ENCODE assay signal across 28 cellular contexts in genomic region chr13:106302843-106303242, GRCh38.
DNase-seq lines count a peak whose midpoint lies in the region; ATAC-seq, FAIRE-seq and TF ChIP-seq lines count a peak whose summit lies in the region.
"Had no signal": no experiment of that assay in that cellular context is flagged by ENCODE, and none has a peak within 500 bp of the region (broad histone marks: within the 10 kb centered on the region; RNA-seq: fewer than 3 reads in every experiment).

No MANE protein-coding gene starts in this region.

- H3K4me3 ChIP-seq in HepG2 (replicated peaks in 1 of 3; ENCODE audit: insufficient read depth in 1 of 3, low read depth in 2 of 3, low read length in 3 of 3): no peak overlapping the region
- no peak overlapping the region for H3K4me3 ChIP-seq in right lobe of liver
- H3K4me3 ChIP-seq in HUES48 (ENCODE audit: low read depth, low read length): no peak overlapping the region
- H3K4me3 ChIP-seq in IMR-90 (ENCODE audit: insufficient read depth, low read depth, low read length): no peak overlapping the region
- no peak overlapping the region for H3K4me3 ChIP-seq in H1 (ENCODE audit: extremely low read depth in 1 of 4, insufficient read depth in 2 of 4, low read depth in 3 of 4, low read length in 4 of 4)
- H3K4me3 ChIP-seq: BLaER1, GM12878 had no signal

- H3K9me3 ChIP-seq in HepG2 (ENCODE audit: low read length) (peaks cover 13% of the 10 kb centered on the region), right lobe of liver (no peaks in the 10 kb centered on the region), HUES48 (ENCODE audit: control insufficient read depth, insufficient read depth, low read length) (peaks cover 18% of the 10 kb centered on the region), IMR-90 (ENCODE audit: control insufficient read depth, insufficient read depth, low read length) (no peaks in the 10 kb centered on the region), H1 (ENCODE audit: insufficient read depth in 2 of 2, low read depth in 1 of 2, low read length in 1 of 2) (peaks cover 13 to 16% of the 10 kb centered on the region in 2 experiments; a peak in 3 of 4 replicates)
- H3K9me3 ChIP-seq: BE2C had no signal

- H3K9ac ChIP-seq in HepG2 (ENCODE audit: insufficient read depth, low read depth, low read length) (no peak overlapping the region), HUES48 (ENCODE audit: low read depth, low read length) (no peak overlapping the region), IMR-90 (ENCODE audit: low read depth, low read length) (no peak overlapping the region), H1 (replicated peaks in 1 of 4; ENCODE audit: extremely low read depth in 1 of 4, low read depth in 3 of 4, low read length in 3 of 4) (no peak overlapping the region)
- H3K9ac ChIP-seq: BLaER1 had no signal

- H3K79me1 ChIP-seq in IMR-90 (ENCODE audit: low read depth in 1 of 2, low read length in 2 of 2) (no peaks in the 10 kb centered on the region), H1 (ENCODE audit: low read depth, low read length) (no peaks in the 10 kb centered on the region)

- dilution Hi-C loops in IMR-90 (cut with HindIII; ENCODE audit: low sequenced_read_pairs, unreplicated experiment): no loop called here

- no peak overlapping the region for H2AK9ac ChIP-seq in IMR-90 (replicated peaks; ENCODE audit: low read depth, low read length, poor library complexity)

- H3K27ac ChIP-seq in HepG2 (ENCODE audit: extremely low read length, insufficient read depth, low read length) (no peak overlapping the region), right lobe of liver (no peak overlapping the region), HUES48 (ENCODE audit: low read depth, low read length) (peak overlapping the region; percentile 2), IMR-90 (ENCODE audit: insufficient read depth, low read length) (no peak overlapping the region), H1 (ENCODE audit: low read depth, low read length) (no peak overlapping the region)
- H3K27ac ChIP-seq: 22Rv1, BLaER1 had no signal

- no peak overlapping the region for H3K27ac Mint-ChIP-seq in activated CD8-positive, alpha-beta memory T cell treated with anti-CD3 and anti-CD28 coated beads, Interleukin-2, amount 10 ng/mL, durations not matched to agents 7 days and 5 days
- H3K27ac Mint-ChIP-seq: CD14-positive monocyte; CD4-positive, alpha-beta memory T cell; CD4-positive, CD25-positive, alpha-beta regulatory T cell; CD8-positive, alpha-beta memory T cell had no signal

- H3K4ac ChIP-seq in IMR-90 (ENCODE audit: low read depth, low read length) (no peak overlapping the region), H1 (replicated peaks; ENCODE audit: insufficient read length, low read depth, low read length) (no peak overlapping the region)

- no peaks in the 10 kb centered on the region for H3K27me3 Mint-ChIP-seq in activated CD8-positive, alpha-beta memory T cell treated with anti-CD3 and anti-CD28 coated beads, Interleukin-2, amount 10 ng/mL, durations not matched to agents 7 days and 5 days
- H3K27me3 Mint-ChIP-seq: CD4-positive, CD25-positive, alpha-beta regulatory T cell had no signal

- H2BK5ac ChIP-seq in IMR-90 (ENCODE audit: low read depth, low read length, poor library complexity, severe bottlenecking) (no peak overlapping the region), H1 (ENCODE audit: low read depth, low read length) (no peak overlapping the region)

- BruUV-seq in HepG2 (replicated peaks; lab: Mats Ljungman, UMichigan) (no TSS peak), IMR-90 (replicated peaks; lab: Mats Ljungman, UMichigan) (no TSS peak)

- CTCF ChIA-PET in HepG2 (lab: Yijun Ruan, JAX; ENCODE audit: low intra/inter-chr PET ratio, low total read pairs): no interaction called here
- CTCF ChIA-PET in IMR-90 (lab: Yijun Ruan, JAX): no interaction called here
- CTCF ChIA-PET in H1 (lab: Charles Lee; ENCODE audit: partially characterized antibody): no interaction called here
- CTCF ChIA-PET in activated CD8-positive, alpha-beta memory T cell treated with anti-CD3 and anti-CD28 coated beads, Interleukin-2, amount 10 ng/mL, durations not matched to agents 7 days and 5 days (lab: Charles Lee): no interaction called here

- no peaks in the 10 kb centered on the region for H3K23me2 ChIP-seq in H1 (ENCODE audit: low read depth, low read length)

- H3K79me2 ChIP-seq in HepG2 (ENCODE audit: insufficient read depth, low read length) (no peaks in the 10 kb centered on the region), H1 (ENCODE audit: control insufficient read depth in 1 of 2, insufficient read depth in 2 of 2, low read length in 2 of 2) (no peaks in the 10 kb centered on the region)

- H4K91ac ChIP-seq in IMR-90 (ENCODE audit: insufficient read depth, low read depth, low read length): no peak overlapping the region
- H4K91ac ChIP-seq in H1 (replicated peaks; ENCODE audit: insufficient read length, low read length): no peak overlapping the region

- H3K27me3 ChIP-seq in HepG2 (ENCODE audit: control insufficient read depth in 1 of 2, insufficient read depth in 2 of 2, low read length in 2 of 2) (no peaks in the 10 kb centered on the region), right lobe of liver (no peaks in the 10 kb centered on the region), HUES48 (ENCODE audit: control insufficient read depth, insufficient read depth, low read length) (no peaks in the 10 kb centered on the region), IMR-90 (ENCODE audit: control insufficient read depth, insufficient read depth, low read length) (no peaks in the 10 kb centered on the region), H1 (replicated peaks in 1 of 4; ENCODE audit: control insufficient read depth in 3 of 4, extremely low read depth in 1 of 4, insufficient read depth in 3 of 4, low read length in 3 of 4) (no peaks in the 10 kb centered on the region)
- H3K27me3 ChIP-seq: BE2C, BLaER1 had no signal

- H3K56ac ChIP-seq in IMR-90 (ENCODE audit: extremely low read depth, insufficient read depth, low read length) (no peak overlapping the region), H1 (replicated peaks; ENCODE audit: insufficient read length, low read depth, low read length) (no peak overlapping the region)

- no peaks in the 10 kb centered on the region for H3K9me1 ChIP-seq in IMR-90 (ENCODE audit: insufficient read depth, low read length)

- H4K5ac ChIP-seq in IMR-90 (ENCODE audit: low read depth, low read length) (no peak overlapping the region), H1 (ENCODE audit: insufficient read length, low read depth, low read length) (no peak overlapping the region)

- TF ChIP-seq CTCF in HepG2 (CRISPR knock-in tag; IDR thresholded peaks at IDR 0.05) (no peak), right lobe of liver (IDR thresholded peaks at IDR 0.05) (no peak), IMR-90 (conservative IDR thresholded peaks at IDR 0.05; ENCODE audit: low read depth, low read length) (no peak), H1 (IDR thresholded peaks at IDR 0.05; ENCODE audit: control extremely low read depth in 1 of 3, insufficient read depth in 1 of 3, low read depth in 1 of 3, low read length in 3 of 3) (no peak)

- H3K18ac ChIP-seq in IMR-90 (ENCODE audit: low read depth, low read length): no peak overlapping the region
- no peak overlapping the region for H3K18ac ChIP-seq in H1 (ENCODE audit: extremely low read depth, low read length)

- in situ Hi-C loops in HepG2 (cut with HindIII; ENCODE audit: extremely low pct_ligation_motif_present, low pct_unique_long_range_greater_than_20kb): no loop called here
- in situ Hi-C loops in IMR-90 (cut with MboI; ENCODE audit: low sequenced_read_pairs): no loop called here

- H3K4me3 Mint-ChIP-seq in activated CD8-positive, alpha-beta memory T cell treated with anti-CD3 and anti-CD28 coated beads, Interleukin-2, amount 10 ng/mL, durations not matched to agents 7 days and 5 days: no peak overlapping the region
- H3K4me3 Mint-ChIP-seq: CD14-positive monocyte; CD4-positive, alpha-beta memory T cell; CD4-positive, CD25-positive, alpha-beta regulatory T cell; CD8-positive, alpha-beta memory T cell had no signal

- no peaks in the 10 kb centered on the region for H3K4me1 Mint-ChIP-seq in activated CD8-positive, alpha-beta memory T cell treated with anti-CD3 and anti-CD28 coated beads, Interleukin-2, amount 10 ng/mL, durations not matched to agents 7 days and 5 days
- H3K4me1 Mint-ChIP-seq: CD14-positive monocyte; CD4-positive, alpha-beta memory T cell; CD4-positive, CD25-positive, alpha-beta regulatory T cell; CD8-positive, alpha-beta memory T cell had no signal

- TF ChIP-seq EP300 in HepG2 (IDR thresholded peaks at IDR 0.05; ENCODE audit: low read depth in 2 of 2, low read length in 2 of 2) (no peak), HepG2 (CRISPR knock-in tag; IDR thresholded peaks at IDR 0.05; ENCODE audit: borderline replicate concordance) (no peak), H1 (IDR thresholded peaks at IDR 0.05; ENCODE audit: borderline replicate concordance in 1 of 2, low read depth in 2 of 2, low read length in 2 of 2) (no peak)

- no peaks in the 10 kb centered on the region for H4K20me1 ChIP-seq in HepG2 (ENCODE audit: insufficient read depth, low read length)
- no peaks in the 10 kb centered on the region for H4K20me1 ChIP-seq in IMR-90 (ENCODE audit: insufficient read depth, low read length)
- H4K20me1 ChIP-seq in H1 (replicated peaks in 1 of 2; ENCODE audit: control insufficient read depth in 1 of 2, insufficient read depth in 2 of 2, low read length in 2 of 2): no peaks in the 10 kb centered on the region
- H4K20me1 ChIP-seq: BLaER1 had no signal

- ATAC-seq in HepG2 (no peak), right lobe of liver (no peak), IMR-90 (ENCODE audit: low read depth) (no peak), HG02884 (IDR thresholded peaks at IDR 0.05; ENCODE audit: unreplicated experiment) (no peak), GM21737 (IDR thresholded peaks at IDR 0.05; ENCODE audit: unreplicated experiment) (no peak)
- ATAC-seq in activated CD8-positive, alpha-beta memory T cell treated with anti-CD3 and anti-CD28 coated beads, Interleukin-2, amount 10 ng/mL, durations not matched to agents 7 days and 5 days: no peak
- ATAC-seq: GM12878 had no signal

- no peak for DNase-seq in HepG2 (ENCODE audit: low spot score)
- no peak for DNase-seq in right lobe of liver
- DNase-seq in IMR-90: no peak
- no peak for DNase-seq in H1 (ENCODE audit: low read depth in 1 of 2, low spot score in 2 of 2)
- DNase-seq in activated CD8-positive, alpha-beta memory T cell treated with anti-CD3 and anti-CD28 coated beads, Interleukin-2, amount 10 ng/mL, durations not matched to agents 7 days and 5 days: no peak
- DNase-seq: ACHN; BE2C; C1 segment of cervical spinal cord; CD4-positive, alpha-beta memory T cell; CD4-positive, CD25-positive, alpha-beta regulatory T cell; CD8-positive, alpha-beta memory T cell; COR-L47; DMS 273 treated with DMSO at 0.1 percent for 48 hours; DMS153; DMS53; DMS79; DND-41; EL; GDM1 had no signal

- no peak for TF ChIP-seq POLR2A in HepG2 (IDR thresholded peaks at IDR 0.05; ENCODE audit: insufficient read depth in 1 of 2, low read depth in 2 of 2, low read length in 2 of 2)
- TF ChIP-seq POLR2A in right lobe of liver (IDR thresholded peaks at IDR 0.05): no peak
- no peak for TF ChIP-seq POLR2A in IMR-90 (IDR thresholded peaks at IDR 0.05; ENCODE audit: low read depth, low read length)
- no peak for TF ChIP-seq POLR2A in H1 (IDR thresholded peaks at IDR 0.05; ENCODE audit: control extremely low read depth in 1 of 2, low read depth in 2 of 2, low read length in 2 of 2)

- no peak overlapping the region for H2AK5ac ChIP-seq in IMR-90 (ENCODE audit: low read depth, low read length)
- H2AK5ac ChIP-seq in H1 (ENCODE audit: low read depth, low read length): no peak overlapping the region

- H3K23ac ChIP-seq in IMR-90 (ENCODE audit: low read depth, low read length): no peak overlapping the region
- H3K23ac ChIP-seq in H1 (ENCODE audit: insufficient read length): no peak overlapping the region

- H4K8ac ChIP-seq in IMR-90 (ENCODE audit: low read depth in 2 of 2, low read length in 2 of 2): no peak overlapping the region
- H4K8ac ChIP-seq in H1 (ENCODE audit: extremely low read depth, insufficient read depth, low read length): no peak overlapping the region

- H2BK120ac ChIP-seq in IMR-90 (ENCODE audit: low read depth, low read length): no peak overlapping the region
- no peak overlapping the region for H2BK120ac ChIP-seq in H1 (replicated peaks; ENCODE audit: low read depth, low read length)

- POLR2A ChIA-PET in HepG2 (lab: Yijun Ruan, JAX): no interaction called here
- POLR2A ChIA-PET in IMR-90 (lab: Charles Lee; ENCODE audit: unreplicated experiment): no interaction called here
- POLR2A ChIA-PET in H1 (lab: Charles Lee; ENCODE audit: partially characterized antibody): no interaction called here

- intact Hi-C loops in HepG2 (cut with micrococcal nuclease; ENCODE audit: unreplicated experiment) (no loop called here), right lobe of liver (cut with DNase I) (no loop called here), IMR-90 (cut with micrococcal nuclease) (no loop called here)

- H2BK20ac ChIP-seq in IMR-90 (ENCODE audit: low read depth, low read length): no peak overlapping the region
- no peak overlapping the region for H2BK20ac ChIP-seq in H1 (ENCODE audit: low read length)

- TF ChIP-seq RAD21 in HepG2 (CRISPR knock-in tag; IDR thresholded peaks at IDR 0.05) (no peak), IMR-90 (IDR thresholded peaks at IDR 0.05; ENCODE audit: low read length) (no peak), H1 (IDR thresholded peaks at IDR 0.05 in 1 of 2, conservative IDR thresholded peaks at IDR 0.05 in 1 of 2; ENCODE audit: low read depth in 2 of 2, low read length in 2 of 2) (no peak)

- H3K9me3 Mint-ChIP-seq in activated CD8-positive, alpha-beta memory T cell treated with anti-CD3 and anti-CD28 coated beads, Interleukin-2, amount 10 ng/mL, durations not matched to agents 7 days and 5 days (ENCODE audit: low read depth): peaks cover 2% of the 10 kb centered on the region

- H3K36me3 Mint-ChIP-seq in activated CD8-positive, alpha-beta memory T cell treated with anti-CD3 and anti-CD28 coated beads, Interleukin-2, amount 10 ng/mL, durations not matched to agents 7 days and 5 days: no peaks in the 10 kb centered on the region
- H3K36me3 Mint-ChIP-seq: CD14-positive monocyte; CD4-positive, alpha-beta memory T cell; CD4-positive, CD25-positive, alpha-beta regulatory T cell; CD8-positive, alpha-beta memory T cell had no signal

- FAIRE-seq in HepG2 (lab: Jason Lieb, UNC): no peak
- no peak for FAIRE-seq in H1 (lab: Jason Lieb, UNC)
- FAIRE-seq: GM12878, GM12892, GM18507 had no signal

- H3K36me3 ChIP-seq in HepG2 (replicated peaks in 1 of 2; ENCODE audit: control insufficient read depth in 1 of 2, insufficient read depth in 2 of 2, low read length in 2 of 2) (no peaks in the 10 kb centered on the region), right lobe of liver (no peaks in the 10 kb centered on the region), HUES48 (ENCODE audit: control insufficient read depth, insufficient read depth, low read length) (no peaks in the 10 kb centered on the region), IMR-90 (ENCODE audit: control insufficient read depth, insufficient read depth, low read length) (no peaks in the 10 kb centered on the region), H1 (ENCODE audit: control insufficient read depth in 2 of 4, insufficient read depth in 4 of 4, low read length in 3 of 4) (peaks cover 0 to 6% (median 0%) of the 10 kb centered on the region in 4 experiments; a peak in 2 of 8 replicates)
- H3K36me3 ChIP-seq: BE2C, BLaER1 had no signal

- 1% methylated on average over 2 of the region's 2 CpGs for WGBS in HepG2 (ENCODE audit: low lambda C conversion rate)
- 51% methylated on average over 2 of the region's 2 CpGs for WGBS in right lobe of liver (ENCODE audit: insufficient coverage, low coverage, low lambda C conversion rate, missing lambda C conversion rate)
- no CpG with 5 or more reads among the region's 2 CpGs for WGBS in IMR-90 (ENCODE audit: extremely low coverage in 2 of 2, insufficient read length in 1 of 2), 2 experiments
- WGBS in H1 (ENCODE audit: extremely low coverage in 1 of 2, insufficient coverage in 1 of 2, insufficient read length in 1 of 2, insufficient replicate concordance in 2 of 2, low coverage in 1 of 2, low lambda C conversion rate in 2 of 2, missing lambda C conversion rate in 1 of 2), 2 experiments: 88% methylated on average over 2 of the region's 2 CpGs; no CpG with 5 or more reads in 1 of the 2 experiments

- H3K4me2 ChIP-seq in HepG2 (ENCODE audit: low read depth, low read length) (no peak overlapping the region), IMR-90 (ENCODE audit: low read depth, low read length) (no peak overlapping the region), H1 (ENCODE audit: insufficient read depth in 1 of 2, low read depth in 2 of 2, low read length in 2 of 2) (no peak overlapping the region)
- H3K4me2 ChIP-seq: BLaER1 had no signal

- H2BK15ac ChIP-seq in IMR-90 (ENCODE audit: low read depth, low read length) (no peak overlapping the region), H1 (ENCODE audit: low read length) (no peak overlapping the region)

- H2AFZ ChIP-seq in HepG2 (ENCODE audit: low read length): no peak overlapping the region
- no peak overlapping the region for H2AFZ ChIP-seq in IMR-90 (replicated peaks; ENCODE audit: low read length, poor library complexity)
- no peak overlapping the region for H2AFZ ChIP-seq in H1 (ENCODE audit: low read length)

- H3K14ac ChIP-seq in IMR-90 (replicated peaks; ENCODE audit: low read depth, low read length) (no peak overlapping the region), H1 (ENCODE audit: insufficient read length) (no peak overlapping the region)

- H2BK12ac ChIP-seq in H1 (ENCODE audit: low read depth, low read length): no peak overlapping the region

- H3K4me1 ChIP-seq in HepG2 (ENCODE audit: insufficient read depth, low read length): no peaks in the 10 kb centered on the region
- no peaks in the 10 kb centered on the region for H3K4me1 ChIP-seq in right lobe of liver
- H3K4me1 ChIP-seq in HUES48 (ENCODE audit: control insufficient read depth, insufficient read depth, low read length): peaks cover 12% of the 10 kb centered on the region; the same call in 1 of the 2 replicates
- H3K4me1 ChIP-seq in IMR-90 (ENCODE audit: control insufficient read depth, insufficient read depth, low read length): no peaks in the 10 kb centered on the region
- H3K4me1 ChIP-seq in H1 (replicated peaks in 1 of 4; ENCODE audit: control insufficient read depth in 3 of 4, insufficient read depth in 4 of 4, low read length in 3 of 4): peaks cover 0 to 4% (median 1%) of the 10 kb centered on the region in 4 experiments; a peak in 2 of 7 replicates
- H3K4me1 ChIP-seq: BE2C, BLaER1 had no signal
